In genomic region chr16:54955757-54956156, GRCh38 we compare ENCODE assay signal across 32 cellular contexts. TPM values are rescaled to one million over a fixed set of nuclear protein-coding genes. Genes with fewer than 3 reads are reported as not detected.
"Had no signal": no experiment of that assay in that cellular context is flagged by ENCODE, and none has a peak within 500 bp of the region (broad histone marks: within the 10 kb centered on the region; RNA-seq: fewer than 3 reads in every experiment).

No MANE protein-coding gene starts in this region.

- H3K4me3 ChIP-seq: adrenal gland, ascending aorta, body of pancreas, breast epithelium, cardiac muscle cell had no signal

- H3K27ac ChIP-seq: adrenal gland, ascending aorta, body of pancreas, brain microvascular endothelial cell, breast epithelium, cardiac muscle cell had no signal

- H3K36me3 ChIP-seq: adrenal gland, ascending aorta, brain microvascular endothelial cell, breast epithelium, cardiac muscle cell had no signal

- H3K27me3 ChIP-seq: ascending aorta, brain microvascular endothelial cell, breast epithelium, cardiac muscle cell had no signal

- H3K9me3 ChIP-seq: adrenal gland, ascending aorta, body of pancreas, breast epithelium had no signal

- H3K4me1 ChIP-seq: adrenal gland, ascending aorta, body of pancreas, breast epithelium had no signal

- ATAC-seq: activated naive CD4-positive, alpha-beta T cell treated with anti-CD3 and anti-CD28 coated beads, Interleukin-2, amount 50 U/mL, for 72 hours; activated naive CD8-positive, alpha-beta T cell treated with anti-CD3 and anti-CD28 coated beads, Interleukin-2, amount 50 U/mL, for 24 hours; activated T-cell treated with anti-CD3 and anti-CD28 coated beads, Interleukin-2, amount 50 U/mL, for 4 hours; activated T-cell treated with anti-CD3 and anti-CD28 coated beads, Interleukin-2, amount 50 U/mL, for 72 hours; activated T-helper 17 cell treated with anti-CD3 and anti-CD28 coated beads, Interleukin-2, amount 50 U/mL, for 72 hours; body of pancreas had no signal

- DNase-seq: activated effector memory CD4-positive, alpha-beta T cell treated with anti-CD3 and anti-CD28 coated beads, Interleukin-2, amount 50 U/mL, for 16 hours; activated effector memory CD4-positive, alpha-beta T cell treated with Interleukin-2 at 50 U/mL for 16 hours; activated gamma-delta T cell; activated gamma-delta T cell treated with Interleukin-2 at 50 U/mL for 16 hours; activated naive CD4-positive, alpha-beta T cell; activated naive CD4-positive, alpha-beta T cell treated with anti-CD3 and anti-CD28 coated beads for 36 hours; activated naive CD4-positive, alpha-beta T cell treated with anti-CD3 and anti-CD28 coated beads, Interleukin-2, amount 10 ng/mL, durations not matched to agents 7 days and 5 days; activated naive CD4-positive, alpha-beta T cell treated with anti-CD3 and anti-CD28 coated beads, Interleukin-2, amount 50 U/mL, for 16 hours; activated naive CD4-positive, alpha-beta T cell treated with Interleukin-2 at 50 U/mL for 16 hours; activated naive CD8-positive, alpha-beta T cell treated with anti-CD3 and anti-CD28 coated beads for 36 hours; activated naive CD8-positive, alpha-beta T cell treated with anti-CD3 and anti-CD28 coated beads, Interleukin-2, amount 10 ng/mL, durations not matched to agents 7 days and 5 days; activated naive CD8-positive, alpha-beta T cell treated with anti-CD3 and anti-CD28 coated beads, Interleukin-2, amount 50 U/mL, for 24 hours; activated T-cell treated with anti-CD3 and anti-CD28 coated beads, Interleukin-2, amount 50 U/mL, for 24 hours; activated T-cell treated with anti-CD3 and anti-CD28 coated beads, Interleukin-2, amount 50 U/mL, for 4 hours; activated T-cell treated with anti-CD3 and anti-CD28 coated beads, Interleukin-2, amount 50 U/mL, for 48 hours; activated T-cell treated with anti-CD3 and anti-CD28 coated beads, Interleukin-2, amount 50 U/mL, for 72 hours; adrenal gland; amniotic stem cell; amygdala; anterior cingulate cortex; aorta; body of pancreas; brain microvascular endothelial cell; caudate nucleus; central memory CD4-positive, alpha-beta T cell; cerebellar nuclear complex had no signal

- FAIRE-seq: astrocyte had no signal

RNA-seq across cellular contexts. Expression of gene IRX5, which starts 25.1 kb away (rescaled TPM):
- total RNA-seq: activated naive CD4-positive, alpha-beta T cell treated with anti-CD3 and anti-CD28 coated beads for 36 hours; activated naive CD4-positive, alpha-beta T cell treated with anti-CD3 and anti-CD28 coated beads, Interleukin-2, amount 50 U/mL, for 72 hours; activated naive CD8-positive, alpha-beta T cell treated with anti-CD3 and anti-CD28 coated beads for 36 hours; activated naive CD8-positive, alpha-beta T cell treated with anti-CD3 and anti-CD28 coated beads, Interleukin-2, amount 10 ng/mL, durations not matched to agents 7 days and 5 days; activated T-cell treated with anti-CD3 and anti-CD28 coated beads, Interleukin-2, amount 50 U/mL, for 4 hours; ascending aorta had no signal
